ENCODE assay signal across 14 cellular contexts in genomic region chr9:124394167-124394566, GRCh38. TPM values are rescaled to one million over a fixed set of nuclear protein-coding genes. Genes with fewer than 3 reads are reported as not detected.
DNase-seq lines count a peak whose midpoint lies in the region; ATAC-seq, FAIRE-seq and TF ChIP-seq lines count a peak whose summit lies in the region.
"Had no signal": no experiment of that assay in that cellular context is flagged by ENCODE, and none has a peak within 500 bp of the region (broad histone marks: within the 10 kb centered on the region; RNA-seq: fewer than 3 reads in every experiment).

No MANE protein-coding gene starts in this region.

- in situ Hi-C loops in HepG2 (cut with HindIII; ENCODE audit: extremely low pct_ligation_motif_present, low pct_unique_long_range_greater_than_20kb): no loop called here

- H2AFZ ChIP-seq in HepG2 (ENCODE audit: low read length): no peak overlapping the region
- H2AFZ ChIP-seq: hepatocyte had no signal

- H3K4me1 Mint-ChIP-seq in WTC11 (peaks cover 39% of the 10 kb centered on the region), natural killer cell (peaks cover 40 to 61% of the 10 kb centered on the region in 2 donors)

- WGBS in HepG2 (ENCODE audit: low lambda C conversion rate): 95% methylated on average over 2 of the region's 2 CpGs

- no peaks in the 10 kb centered on the region for H3K27me3 ChIP-seq in HepG2 (ENCODE audit: control insufficient read depth in 1 of 2, insufficient read depth in 2 of 2, low read length in 2 of 2)
- H3K27me3 ChIP-seq: hepatocyte had no signal

- H3K4me2 ChIP-seq in HepG2 (ENCODE audit: low read depth, low read length): no peak overlapping the region
- H3K4me2 ChIP-seq: hepatocyte had no signal

- H3K36me3 Mint-ChIP-seq in WTC11 (peaks cover 3% of the 10 kb centered on the region), natural killer cell (no peaks in the 10 kb centered on the region)

- peaks cover 42% of the 10 kb centered on the region for H3K4me1 ChIP-seq in HepG2 (ENCODE audit: insufficient read depth, low read length)

- no peak overlapping the region for H3K27ac ChIP-seq in HepG2 (ENCODE audit: extremely low read length, insufficient read depth, low read length)
- H3K27ac ChIP-seq: hepatocyte had no signal

- no peaks in the 10 kb centered on the region for H3K27me3 Mint-ChIP-seq in WTC11 (ENCODE audit: low read depth)
- H3K27me3 Mint-ChIP-seq in natural killer cell (ENCODE audit: low read depth in 2 of 2): no peaks in the 10 kb centered on the region

- no TSS peak for BruUV-seq in HepG2 (replicated peaks; lab: Mats Ljungman, UMichigan)

- peaks cover 88% of the 10 kb centered on the region for H3K79me2 ChIP-seq in HepG2 (ENCODE audit: insufficient read depth, low read length)

- TF ChIP-seq RAD21 in HepG2 (CRISPR knock-in tag; IDR thresholded peaks at IDR 0.05): no peak

- H4K20me1 ChIP-seq in HepG2 (ENCODE audit: insufficient read depth, low read length): no peaks in the 10 kb centered on the region

- intact Hi-C loops in natural killer cell (cut with micrococcal nuclease) (loop anchor here (2.0 kb wide), 1 partner anchor 267 kb away; no protein-coding TSS in a partner anchor), HepG2 (cut with micrococcal nuclease; ENCODE audit: unreplicated experiment) (loop anchor here (5.0 kb wide), 1 partner anchor 262 kb away; no protein-coding TSS in a partner anchor)

- no peaks in the 10 kb centered on the region for H3K9me3 ChIP-seq in HepG2 (ENCODE audit: low read length)

- no peaks in the 10 kb centered on the region for H3K9me3 Mint-ChIP-seq in WTC11
- H3K9me3 Mint-ChIP-seq in natural killer cell: no peaks in the 10 kb centered on the region

- no peak overlapping the region for H3K4me3 ChIP-seq in HepG2 (replicated peaks in 1 of 3; ENCODE audit: insufficient read depth in 1 of 3, low read depth in 2 of 3, low read length in 3 of 3)
- H3K4me3 ChIP-seq: hepatocyte had no signal

- no peak for FAIRE-seq in HepG2 (lab: Jason Lieb, UNC)
- FAIRE-seq: A204.1, endothelial cell of umbilical vein had no signal

- POLR2A ChIA-PET in WTC11 (lab: Charles Lee) (no interaction called here), HepG2 (lab: Yijun Ruan, JAX) (interaction anchor here (2.1 kb wide), 1 partner anchor 8 kb away, joined by 5 read pairs; no protein-coding TSS in a partner anchor)

- peaks cover 7 to 39% of the 10 kb centered on the region in 2 experiments for H3K36me3 ChIP-seq in HepG2 (replicated peaks in 1 of 2; ENCODE audit: control insufficient read depth in 1 of 2, insufficient read depth in 2 of 2, low read length in 2 of 2)

- H3K27ac Mint-ChIP-seq in WTC11 (peak overlapping the region; percentile 70), natural killer cell (peak overlapping the region; percentile 14 to 77)

- no peak overlapping the region for H3K9ac ChIP-seq in HepG2 (ENCODE audit: insufficient read depth, low read depth, low read length)

- CTCF ChIA-PET in WTC11 (lab: Charles Lee) (interaction anchor here (0.6 to 2.2 kb wide), 9 partner anchors 8 to 143 kb away, joined by 3 to 12 read pairs (median 4); no protein-coding TSS in a partner anchor), HepG2 (lab: Yijun Ruan, JAX; ENCODE audit: low intra/inter-chr PET ratio, low total read pairs) (no interaction called here)

- no peak overlapping the region for H3K4me3 Mint-ChIP-seq in WTC11
- H3K4me3 Mint-ChIP-seq in natural killer cell: no peak overlapping the region

- ATAC-seq in WTC11: no peak
- no peak for ATAC-seq in natural killer cell
- ATAC-seq in HG03135 (IDR thresholded peaks at IDR 0.05; ENCODE audit: unreplicated experiment): no peak
- no peak for ATAC-seq in HepG2
- no peak for ATAC-seq in HG03354 (IDR thresholded peaks at IDR 0.05; ENCODE audit: poor library complexity, severe bottlenecking, unreplicated experiment)

- TF ChIP-seq EP300 in HepG2 (IDR thresholded peaks at IDR 0.05; ENCODE audit: low read depth in 2 of 2, low read length in 2 of 2) (no peak), HepG2 (CRISPR knock-in tag; IDR thresholded peaks at IDR 0.05; ENCODE audit: borderline replicate concordance) (no peak)

- no peak for TF ChIP-seq POLR2A in HepG2 (IDR thresholded peaks at IDR 0.05; ENCODE audit: insufficient read depth in 1 of 2, low read depth in 2 of 2, low read length in 2 of 2)

- DNase-seq in SIG-M5 treated with dmso at 0.1 percent for 504 hours (lab: John Stamatoyannopoulos, UW; ENCODE audit: unreplicated experiment) (peak; percentile 55), SIG-M5 (lab: John Stamatoyannopoulos, UW) (no peak), Kasumi-1 (lab: John Stamatoyannopoulos, UW) (peak; percentile 35 to 68), WTC11 (ENCODE audit: low spot score) (no peak), natural killer cell (no peak), HepG2 (ENCODE audit: low spot score) (no peak)
- DNase-seq: NCI-H187 treated with DMSO at 0.1 percent for 48 hours, occipital lobe had no signal

- TF ChIP-seq CTCF in WTC11 (IDR thresholded peaks at IDR 0.05): no peak
- no peak for TF ChIP-seq CTCF in natural killer cell (IDR thresholded peaks at IDR 0.05)
- no peak for TF ChIP-seq CTCF in HepG2 (CRISPR knock-in tag; IDR thresholded peaks at IDR 0.05)

RNA-seq across cellular contexts. Expression of gene PSMB7, which starts 21.1 kb away (rescaled TPM):
- total RNA-seq in WTC11 (2021) (160 to 187 TPM (median 164 TPM) in 3 replicates), natural killer cell (10 to 100 TPM; 75.6 to 75.9 (median 75.8) TPM), HepG2 (2016; rRNA removed; fragmentation: Illumina TruSeq; extraction: Trizol) (259 and 395 TPM in 2 replicates)
- total RNA-seq in HepG2 (2016; cell fraction: cytosol; rRNA removed; fragmentation: Illumina TruSeq; extraction: Trizol; ENCODE audit: low read depth): 81.7 and 96.6 TPM in 2 replicates
- 268 and 419 TPM in 2 replicates for total RNA-seq in HepG2 (2016; cell fraction: insoluble cytoplasmic fraction; rRNA removed; fragmentation: Illumina TruSeq; extraction: Trizol)
- total RNA-seq in HepG2 (2016; cell fraction: membrane; rRNA removed; fragmentation: Illumina TruSeq; extraction: Trizol): 127 and 128 TPM in 2 replicates
- total RNA-seq in HepG2 (2016; cell fraction: nucleus; rRNA removed; fragmentation: Illumina TruSeq; extraction: Trizol): 111 and 118 TPM in 2 replicates
- polyA plus RNA-seq in HepG2 (2011; rRNA removed): 261 and 291 TPM in 2 replicates
- 283 and 308 TPM in 2 replicates for polyA plus RNA-seq in HepG2 (2011; cell fraction: cytosol; rRNA removed)
- 63.6 and 73.0 TPM in 2 replicates for polyA plus RNA-seq in HepG2 (2011; cell fraction: nucleus; rRNA removed)
- polyA plus RNA-seq in HepG2 (2012): 163 and 239 TPM in 2 replicates
- 101 and 108 TPM in 2 replicates for polyA plus RNA-seq in HepG2 (2016; cell fraction: cytosol; fragmentation: Illumina TruSeq; extraction: Trizol; ENCODE audit: low read depth)
- polyA plus RNA-seq in HepG2 (2016; cell fraction: insoluble cytoplasmic fraction; fragmentation: Illumina TruSeq; extraction: Trizol; ENCODE audit: low read depth): 433 and 456 TPM in 2 replicates
- 121 and 132 TPM in 2 replicates for polyA plus RNA-seq in HepG2 (2016; cell fraction: membrane; fragmentation: Illumina TruSeq; extraction: Trizol; ENCODE audit: low read depth)
- polyA plus RNA-seq in HepG2 (2016; cell fraction: nucleus; fragmentation: Illumina TruSeq; extraction: Trizol; ENCODE audit: insufficient read depth, low read depth): 139 and 158 TPM in 2 replicates
- 167 and 496 TPM in 2 replicates for polyA minus RNA-seq in HepG2 (2011; rRNA and poly(A)+ RNA removed; ENCODE audit: low replicate concordance)
- 83.8 and 88.1 TPM in 2 replicates for polyA minus RNA-seq in HepG2 (2011; cell fraction: cytosol; rRNA and poly(A)+ RNA removed)
- 83.6 and 97.7 TPM in 2 replicates for polyA minus RNA-seq in HepG2 (2011; cell fraction: nucleus; rRNA and poly(A)+ RNA removed)

RNA-seq across cellular contexts. Expression of gene ADGRD2, which starts 56.1 kb away (rescaled TPM):
- total RNA-seq in WTC11 (2021) (0.61 to 1.6 TPM (median 1.3 TPM) in 3 replicates), natural killer cell (not detected), HepG2 (2016; rRNA removed; fragmentation: Illumina TruSeq; extraction: Trizol) (not detected in 2 replicates)
- total RNA-seq in HepG2 (2016; cell fraction: cytosol; rRNA removed; fragmentation: Illumina TruSeq; extraction: Trizol; ENCODE audit: low read depth): not detected in 2 replicates
- not detected in 2 replicates for total RNA-seq in HepG2 (2016; cell fraction: insoluble cytoplasmic fraction; rRNA removed; fragmentation: Illumina TruSeq; extraction: Trizol)
- not detected in 2 replicates for total RNA-seq in HepG2 (2016; cell fraction: membrane; rRNA removed; fragmentation: Illumina TruSeq; extraction: Trizol)
- total RNA-seq in HepG2 (2016; cell fraction: nucleus; rRNA removed; fragmentation: Illumina TruSeq; extraction: Trizol): not detected in 2 replicates
- polyA plus RNA-seq in HepG2 (2011; rRNA removed): not detected in 2 replicates
- polyA plus RNA-seq in HepG2 (2011; cell fraction: cytosol; rRNA removed): not detected in 2 replicates
- polyA plus RNA-seq in HepG2 (2011; cell fraction: nucleus; rRNA removed): not detected in 2 replicates
- not detected in 2 replicates for polyA plus RNA-seq in HepG2 (2012)
- polyA plus RNA-seq in HepG2 (2016; cell fraction: cytosol; fragmentation: Illumina TruSeq; extraction: Trizol; ENCODE audit: low read depth): not detected in 2 replicates
- not detected in 2 replicates for polyA plus RNA-seq in HepG2 (2016; cell fraction: insoluble cytoplasmic fraction; fragmentation: Illumina TruSeq; extraction: Trizol; ENCODE audit: low read depth)
- polyA plus RNA-seq in HepG2 (2016; cell fraction: membrane; fragmentation: Illumina TruSeq; extraction: Trizol; ENCODE audit: low read depth): not detected in 2 replicates
- polyA plus RNA-seq in HepG2 (2016; cell fraction: nucleus; fragmentation: Illumina TruSeq; extraction: Trizol; ENCODE audit: insufficient read depth, low read depth): not detected in 2 replicates
- polyA minus RNA-seq in HepG2 (2011; rRNA and poly(A)+ RNA removed; ENCODE audit: low replicate concordance): not detected in 2 replicates
- not detected in 2 replicates for polyA minus RNA-seq in HepG2 (2011; cell fraction: cytosol; rRNA and poly(A)+ RNA removed)
- not detected in 2 replicates for polyA minus RNA-seq in HepG2 (2011; cell fraction: nucleus; rRNA and poly(A)+ RNA removed)
- total RNA-seq: endothelial cell of umbilical vein; hepatocyte; occipital lobe; T-helper 2 cell treated with Interferon-gamma antibody and Interleukin-4, amounts not matched to agents 100 ng/mL and 5 ng/mL, for 36 hours had no signal
- polyA plus RNA-seq: endothelial cell of umbilical vein, hepatocyte had no signal

Comparison
In these comparisons a context has a peak if more than half of its experiments do, and no peak if none do; other contexts are left out.
1. DNase-seq: peak in SIG-M5 treated with dmso at 0.1 percent for 504 hours (single experiment) and Kasumi-1 (2 of 2); none in SIG-M5 (single experiment), WTC11 (single experiment), natural killer cell (single experiment) and HepG2 (single experiment).